ENCODE assay signal across 30 cellular contexts in genomic region chr10:70705121-70705861, GRCh38. TPM values are rescaled to one million over a fixed set of nuclear protein-coding genes. Genes with fewer than 3 reads are reported as not detected.
"Had no signal": no experiment of that assay in that cellular context is flagged by ENCODE, and none has a peak within 500 bp of the region (broad histone marks: within the 10 kb centered on the region; RNA-seq: fewer than 3 reads in every experiment).

No MANE protein-coding gene starts in this region.

- H3K4me1 ChIP-seq: body of pancreas, breast epithelium had no signal

- DNase-seq: activated CD4-positive, alpha-beta memory T cell treated with anti-CD3 and anti-CD28 coated beads, Interleukin-2, amount 10 ng/mL, durations not matched to agents 7 days and 5 days; activated CD4-positive, alpha-beta T cell treated with anti-CD3 and anti-CD28 coated beads for 1 hour; activated CD4-positive, alpha-beta T cell treated with anti-CD3 and anti-CD28 coated beads for 36 hours; activated CD4-positive, alpha-beta T cell treated with anti-CD3 and anti-CD28 coated beads for 48 hours; activated CD4-positive, alpha-beta T cell treated with anti-CD3 and anti-CD28 coated beads, Interleukin-2, amount 10 ng/mL, durations not matched to agents 7 days and 5 days; activated CD4-positive, alpha-beta T cell treated with anti-CD3 and anti-CD28 coated beads, Interleukin-2, amount 50 U/mL, for 48 hours; activated CD4-positive, CD25-positive, alpha-beta regulatory T cell; activated CD8-positive, alpha-beta memory T cell treated with anti-CD3 and anti-CD28 coated beads for 24 hours; activated CD8-positive, alpha-beta memory T cell treated with anti-CD3 and anti-CD28 coated beads, Interleukin-2, amount 10 ng/mL, durations not matched to agents 7 days and 5 days; activated CD8-positive, alpha-beta memory T cell treated with anti-CD3 and anti-CD28 coated beads, Interleukin-2, amount 50 U/mL, for 48 hours; activated CD8-positive, alpha-beta T cell treated with anti-CD3 and anti-CD28 coated beads, Interleukin-2, amount 10 ng/mL, durations not matched to agents 7 days and 5 days; activated effector memory CD4-positive, alpha-beta T cell treated with Interleukin-2 at 50 U/mL for 16 hours; activated gamma-delta T cell; activated naive CD4-positive, alpha-beta T cell treated with anti-CD3 and anti-CD28 coated beads, Interleukin-2, amount 10 ng/mL, durations not matched to agents 7 days and 5 days; activated naive CD4-positive, alpha-beta T cell treated with Interleukin-2 at 50 U/mL for 16 hours; activated naive CD8-positive, alpha-beta T cell treated with anti-CD3 and anti-CD28 coated beads, Interleukin-2, amount 10 ng/mL, durations not matched to agents 7 days and 5 days; activated naive CD8-positive, alpha-beta T cell treated with anti-CD3 and anti-CD28 coated beads, Interleukin-2, amount 50 U/mL, for 24 hours; activated T-cell treated with anti-CD3 and anti-CD28 coated beads, Interleukin-2, amount 50 U/mL, for 24 hours; activated T-cell treated with anti-CD3 and anti-CD28 coated beads, Interleukin-2, amount 50 U/mL, for 48 hours; amniotic stem cell; aorta; body of pancreas; brain microvascular endothelial cell; central memory CD4-positive, alpha-beta T cell; T-helper 2 cell; T-helper 9 cell had no signal

- H3K4me3 ChIP-seq: body of pancreas, breast epithelium had no signal

- H3K36me3 ChIP-seq: brain microvascular endothelial cell, breast epithelium had no signal

- H3K27me3 ChIP-seq: body of pancreas, brain microvascular endothelial cell, breast epithelium had no signal

- H3K9me3 ChIP-seq: body of pancreas, breast epithelium had no signal

- ATAC-seq: activated CD4-positive, alpha-beta T cell treated with anti-CD3 and anti-CD28 coated beads for 36 hours; activated CD4-positive, CD25-positive, alpha-beta regulatory T cell treated with anti-CD3 and anti-CD28 coated beads, Interleukin-2, amount 50 U/mL, for 24 hours; activated CD8-positive, alpha-beta memory T cell treated with anti-CD3 and anti-CD28 coated beads, Interleukin-2, amount 10 ng/mL, durations not matched to agents 7 days and 5 days; activated CD8-positive, alpha-beta T cell treated with anti-CD3 and anti-CD28 coated beads, Interleukin-2, amount 10 ng/mL, durations not matched to agents 7 days and 5 days; activated naive CD8-positive, alpha-beta T cell treated with anti-CD3 and anti-CD28 coated beads, Interleukin-2, amount 50 U/mL, for 24 hours; body of pancreas; WTC11 had no signal

- H3K27ac ChIP-seq: body of pancreas, brain microvascular endothelial cell, breast epithelium, VCaP had no signal

RNA-seq across cellular contexts. Expression of gene ADAMTS14, which starts 33.0 kb away (rescaled TPM):
- total RNA-seq: activated CD4-positive, alpha-beta memory T cell treated with anti-CD3 and anti-CD28 coated beads, Interleukin-2, amount 10 ng/mL, durations not matched to agents 7 days and 5 days; activated CD4-positive, alpha-beta T cell treated with anti-CD3 and anti-CD28 coated beads for 36 hours; activated CD4-positive, alpha-beta T cell treated with anti-CD3 and anti-CD28 coated beads, Interleukin-2, amount 10 ng/mL, durations not matched to agents 7 days and 5 days; activated naive CD8-positive, alpha-beta T cell treated with anti-CD3 and anti-CD28 coated beads, Interleukin-2, amount 10 ng/mL, durations not matched to agents 7 days and 5 days had no signal
